11 cellular contexts compared by ENCODE assay signal in genomic region chr3:64351713-64352595, GRCh38.
A peak's percentile ranks its signal among the peaks of the same experiment; 100 is the strongest.
DNase-seq lines count a peak whose midpoint lies in the region; ATAC-seq and TF ChIP-seq lines count a peak whose summit lies in the region.
"Had no signal": no experiment of that assay in that cellular context is flagged by ENCODE, and none has a peak within 500 bp of the region (broad histone marks: within the 10 kb centered on the region; RNA-seq: fewer than 3 reads in every experiment).

No MANE protein-coding gene starts in this region.

- no peak for ATAC-seq in HG02759 (IDR thresholded peaks at IDR 0.05; ENCODE audit: unreplicated experiment)
- ATAC-seq: activated CD8-positive, alpha-beta memory T cell treated with anti-CD3 and anti-CD28 coated beads, Interleukin-2, amount 10 ng/mL, durations not matched to agents 7 days and 5 days had no signal

- peaks cover 71% of the 10 kb centered on the region for H3K4me1 Mint-ChIP-seq in brain
- peaks cover 75% of the 10 kb centered on the region for H3K4me1 Mint-ChIP-seq in type B pancreatic cell (ENCODE audit: unreplicated experiment)

- no peaks in the 10 kb centered on the region for H3K9me3 Mint-ChIP-seq in brain
- no peaks in the 10 kb centered on the region for H3K9me3 Mint-ChIP-seq in type B pancreatic cell

- DNase-seq in NCI-H345 treated with DMSO at 0.1 percent for 48 hours (lab: John Stamatoyannopoulos, UW; ENCODE audit: unreplicated experiment) (peak; percentile 11), NCI-H345 (lab: John Stamatoyannopoulos, UW) (no peak), kidney tubule cell (ENCODE audit: low spot score) (peak; percentile 89), type B pancreatic cell (ENCODE audit: extremely low spot score, unreplicated experiment) (no peak), globus pallidus (ENCODE audit: low spot score) (no peak), putamen (ENCODE audit: low spot score) (no peak)
- DNase-seq: activated CD8-positive, alpha-beta memory T cell treated with anti-CD3 and anti-CD28 coated beads, Interleukin-2, amount 10 ng/mL, durations not matched to agents 7 days and 5 days; NCI-H1694; ovary had no signal

- H3K4me3 Mint-ChIP-seq in brain, result peak overlapping the region in 1 of 5 experiments; percentile 9
- H3K4me3 Mint-ChIP-seq in type B pancreatic cell, result peak overlapping the region; percentile 20
- H3K4me3 Mint-ChIP-seq: activated CD8-positive, alpha-beta memory T cell treated with anti-CD3 and anti-CD28 coated beads, Interleukin-2, amount 10 ng/mL, durations not matched to agents 7 days and 5 days had no signal

- TF ChIP-seq CTCF in brain (conservative IDR thresholded peaks at IDR 0.05) (no peak), type B pancreatic cell (conservative IDR thresholded peaks at IDR 0.05) (no peak)

- H3K36me3 Mint-ChIP-seq in brain (no peaks in the 10 kb centered on the region), type B pancreatic cell (no peaks in the 10 kb centered on the region)
- H3K36me3 Mint-ChIP-seq: activated CD8-positive, alpha-beta memory T cell treated with anti-CD3 and anti-CD28 coated beads, Interleukin-2, amount 10 ng/mL, durations not matched to agents 7 days and 5 days had no signal

- peak overlapping the region; percentile 44 to 84 (median 76) for H3K27ac Mint-ChIP-seq in brain
- H3K27ac Mint-ChIP-seq in type B pancreatic cell, result peak overlapping the region; percentile 8
- H3K27ac Mint-ChIP-seq: activated CD8-positive, alpha-beta memory T cell treated with anti-CD3 and anti-CD28 coated beads, Interleukin-2, amount 10 ng/mL, durations not matched to agents 7 days and 5 days had no signal

- H3K27me3 Mint-ChIP-seq in brain (no peaks in the 10 kb centered on the region), type B pancreatic cell (peaks cover 3% of the 10 kb centered on the region)

Comparison
In these comparisons a context has a peak if more than half of its experiments do, and no peak if none do; other contexts are left out.
1. DNase-seq: peak in NCI-H345 treated with DMSO at 0.1 percent for 48 hours (single experiment) and kidney tubule cell (single experiment); none in NCI-H345 (single experiment), type B pancreatic cell (single experiment), globus pallidus (single experiment) and putamen (single experiment).